1 cellular context compared by ENCODE assay signal in genomic region chr2:119247844-119248271, GRCh38.
TF ChIP-seq lines count a peak whose summit lies in the region.

No MANE protein-coding gene starts in this region.

TF ChIP-seq in HepG2, 621 proteins besides CTCF, POLR2A, EP300 and RAD21 (continued from another document):
- TF ChIP-seq, protein P1, sequence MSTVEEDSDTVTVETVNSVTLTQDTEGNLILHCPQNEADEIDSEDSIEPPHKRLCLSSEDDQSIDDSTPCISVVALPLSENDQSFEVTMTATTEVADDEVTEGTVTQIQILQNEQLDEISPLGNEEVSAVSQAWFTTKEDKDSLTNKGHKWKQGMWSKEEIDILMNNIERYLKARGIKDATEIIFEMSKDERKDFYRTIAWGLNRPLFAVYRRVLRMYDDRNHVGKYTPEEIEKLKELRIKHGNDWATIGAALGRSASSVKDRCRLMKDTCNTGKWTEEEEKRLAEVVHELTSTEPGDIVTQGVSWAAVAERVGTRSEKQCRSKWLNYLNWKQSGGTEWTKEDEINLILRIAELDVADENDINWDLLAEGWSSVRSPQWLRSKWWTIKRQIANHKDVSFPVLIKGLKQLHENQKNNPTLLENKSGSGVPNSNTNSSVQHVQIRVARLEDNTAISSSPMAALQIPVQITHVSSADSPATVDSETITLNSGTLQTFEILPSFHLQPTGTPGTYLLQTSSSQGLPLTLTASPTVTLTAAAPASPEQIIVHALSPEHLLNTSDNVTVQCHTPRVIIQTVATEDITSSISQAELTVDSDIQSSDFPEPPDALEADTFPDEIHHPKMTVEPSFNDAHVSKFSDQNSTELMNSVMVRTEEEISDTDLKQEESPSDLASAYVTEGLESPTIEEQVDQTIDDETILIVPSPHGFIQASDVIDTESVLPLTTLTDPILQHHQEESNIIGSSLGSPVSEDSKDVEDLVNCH (CRISPR knock-in tag; IDR thresholded peaks at IDR 0.05), result no peak
- TF ChIP-seq ZNF878 (CRISPR knock-in tag; IDR thresholded peaks at IDR 0.05), result no peak
- no peak for TF ChIP-seq BRCA1 (CRISPR knock-in tag; IDR thresholded peaks at IDR 0.05)
- TF ChIP-seq ZNF569 (CRISPR knock-in tag; IDR thresholded peaks at IDR 0.05; ENCODE audit: borderline replicate concordance), result no peak
- TF ChIP-seq SMARCE1 (IDR thresholded peaks at IDR 0.05; ENCODE audit: borderline replicate concordance), result no peak
- TF ChIP-seq ZNF788 (CRISPR knock-in tag; IDR thresholded peaks at IDR 0.05; ENCODE audit: borderline replicate concordance), result no peak
- no peak for TF ChIP-seq SOX5 (CRISPR knock-in tag; IDR thresholded peaks at IDR 0.05; ENCODE audit: borderline replicate concordance)
